ENCODE assay signal across 8 cellular contexts in genomic region chr2:121735520-121736074, GRCh38. TPM values are rescaled to one million over a fixed set of nuclear protein-coding genes. Genes with fewer than 3 reads are reported as not detected.
DNase-seq lines count a peak whose midpoint lies in the region; ATAC-seq and TF ChIP-seq lines count a peak whose summit lies in the region.

No MANE protein-coding gene starts in this region.

- intact Hi-C loops in Right ventricle myocardium superior (cut with DNase I) = no loop called here

- H3K36me3 Mint-ChIP-seq in T-helper 2 cell treated with Interferon-gamma antibody and Interleukin-4, amounts not matched to agents 5 μg/mL and 100 μg/mL, for 36 hours (ENCODE audit: low read depth) = peaks cover 37% of the 10 kb centered on the region

- peak overlapping the region in 1 of 2 donors; percentile 82 for H3K27ac ChIP-seq in right atrium auricular region

- peak overlapping the region; percentile 79 to 91 for H3K4me3 ChIP-seq in right atrium auricular region
- peak overlapping the region; percentile 100 for H3K4me3 ChIP-seq in fibroblast of villous mesenchyme (ENCODE audit: low read depth, low read length)
- H3K4me3 ChIP-seq in skeletal muscle satellite cell (ENCODE audit: low read length) = peak overlapping the region; percentile 80

- peak overlapping the region; percentile 97 for H3K4me3 Mint-ChIP-seq in T-helper 2 cell treated with Interferon-gamma antibody and Interleukin-4, amounts not matched to agents 5 μg/mL and 100 μg/mL, for 36 hours

- H3K4me1 ChIP-seq in right atrium auricular region (peaks cover 0 to 12% of the 10 kb centered on the region in 2 donors), skeletal muscle satellite cell (ENCODE audit: control insufficient read depth, insufficient read depth, low read length) (peaks cover 10% of the 10 kb centered on the region)

- TF ChIP-seq CTCF in right atrium auricular region (IDR thresholded peaks at IDR 0.05) = no peak
- no peak for TF ChIP-seq CTCF in fibroblast of villous mesenchyme (IDR thresholded peaks at IDR 0.05; ENCODE audit: insufficient read depth, low read depth, low read length)

- H3K9me3 ChIP-seq in right atrium auricular region (no peaks in the 10 kb centered on the region), skeletal muscle satellite cell (replicated peaks; ENCODE audit: low read length) (no peaks in the 10 kb centered on the region)

- peak overlapping the region; percentile 84 for H3K4me2 ChIP-seq in skeletal muscle satellite cell (ENCODE audit: low read length)

- peaks cover 37% of the 10 kb centered on the region for H3K4me1 Mint-ChIP-seq in T-helper 2 cell treated with Interferon-gamma antibody and Interleukin-4, amounts not matched to agents 5 μg/mL and 100 μg/mL, for 36 hours (ENCODE audit: low read depth)

- DNase-seq in right atrium auricular region (ENCODE audit: low spot score) = no peak
- DNase-seq in Right ventricle myocardium superior = no peak
- no peak for DNase-seq in T-helper 2 cell treated with Interferon-gamma antibody and Interleukin-4, amounts not matched to agents 5 μg/mL and 100 μg/mL, for 36 hours (ENCODE audit: low spot score)
- DNase-seq in fibroblast of villous mesenchyme (ENCODE audit: low read depth) = peak; percentile 34

- no peaks in the 10 kb centered on the region for H3K27me3 Mint-ChIP-seq in T-helper 2 cell treated with Interferon-gamma antibody and Interleukin-4, amounts not matched to agents 5 μg/mL and 100 μg/mL, for 36 hours (ENCODE audit: low read depth)

- no peaks in the 10 kb centered on the region for H3K27me3 ChIP-seq in right atrium auricular region
- H3K27me3 ChIP-seq in skeletal muscle satellite cell (ENCODE audit: control insufficient read depth, insufficient read depth, low read length) = no peaks in the 10 kb centered on the region

- peak overlapping the region; percentile 92 for H3K27ac Mint-ChIP-seq in T-helper 2 cell treated with Interferon-gamma antibody and Interleukin-4, amounts not matched to agents 5 μg/mL and 100 μg/mL, for 36 hours

- H3K36me3 ChIP-seq in right atrium auricular region (peaks cover 23% of the 10 kb centered on the region), skeletal muscle satellite cell (ENCODE audit: insufficient read depth, low read length) (peaks cover 36% of the 10 kb centered on the region)

- ATAC-seq in Right ventricle myocardium superior (ENCODE audit: poor library complexity) = no peak
- no peak for ATAC-seq in GM19023 (IDR thresholded peaks at IDR 0.05; ENCODE audit: unreplicated experiment)
- no peak for ATAC-seq in GM18498 (IDR thresholded peaks at IDR 0.05; ENCODE audit: unreplicated experiment)
- no peak for ATAC-seq in GM18861 (IDR thresholded peaks at IDR 0.05; ENCODE audit: unreplicated experiment)

- H3K9me3 Mint-ChIP-seq in T-helper 2 cell treated with Interferon-gamma antibody and Interleukin-4, amounts not matched to agents 5 μg/mL and 100 μg/mL, for 36 hours = no peaks in the 10 kb centered on the region

- peak overlapping the region; percentile 96 for H3K9ac ChIP-seq in skeletal muscle satellite cell (ENCODE audit: low read depth, low read length)

RNA-seq across cellular contexts. Expression of gene NIFK, which starts 1.1 kb away (rescaled TPM):
- total RNA-seq in right atrium auricular region (10 to 100 TPM; 13.3 to 14.9 TPM), Right ventricle myocardium superior (22.2 TPM), fibroblast of villous mesenchyme (34.1 and 50.1 TPM in 2 replicates)
- 71.2 and 81.9 TPM in 2 replicates for total RNA-seq in skeletal muscle satellite cell (2012; rRNA removed)

RNA-seq across cellular contexts. Expression of gene TSN, which starts 19.9 kb away (rescaled TPM):
- total RNA-seq in right atrium auricular region (10 to 100 TPM; 22.4 to 30.9 TPM), Right ventricle myocardium superior (32.8 TPM), fibroblast of villous mesenchyme (46.4 and 65.2 TPM in 2 replicates)
- total RNA-seq in skeletal muscle satellite cell (2012; rRNA removed) = 44.6 and 47.9 TPM in 2 replicates
